Comparison of ENCODE assay signal across 9 cellular contexts in genomic region chr3:52892290-52892624, GRCh38. TPM values are rescaled to one million over a fixed set of nuclear protein-coding genes. Genes with fewer than 3 reads are reported as not detected.
A peak's percentile ranks its signal among the peaks of the same experiment; 100 is the strongest.
DNase-seq lines count a peak whose midpoint lies in the region; ATAC-seq and TF ChIP-seq lines count a peak whose summit lies in the region.
"Had no signal": no experiment of that assay in that cellular context is flagged by ENCODE, and none has a peak within 500 bp of the region (broad histone marks: within the 10 kb centered on the region; RNA-seq: fewer than 3 reads in every experiment).

No MANE protein-coding gene starts in this region.

- H3K4me3 Mint-ChIP-seq in stimulated activated memory B cell treated with anti-CD40 and anti-IgM and Interleukin-4, amounts not matched to agents 10 μg/mL and 1 μg/mL and 100 μg/mL, for 72 hours: peak overlapping the region; percentile 79

- H3K27ac ChIP-seq in OCI-LY7 (ENCODE audit: low read depth, low read length, poor library complexity, severe bottlenecking) (no peak overlapping the region), hepatocyte (peak overlapping the region; percentile 78)

- POLR2A ChIA-PET in OCI-LY7 (lab: Charles Lee): interaction anchor here (0.6 to 0.7 kb wide), 2 partner anchors 15 to 134 kb away, joined by 3 read pairs; no protein-coding TSS in a partner anchor

- H3K27ac Mint-ChIP-seq in stimulated activated memory B cell treated with anti-CD40 and anti-IgM and Interleukin-4, amounts not matched to agents 10 μg/mL and 1 μg/mL and 100 μg/mL, for 72 hours: peak overlapping the region; percentile 81

- 89% methylated on average over 5 of the region's 5 CpGs for WGBS in hepatocyte (ENCODE audit: low lambda C conversion rate, missing lambda C conversion rate)

- no peaks in the 10 kb centered on the region for H3K9me3 Mint-ChIP-seq in stimulated activated memory B cell treated with anti-CD40 and anti-IgM and Interleukin-4, amounts not matched to agents 10 μg/mL and 1 μg/mL and 100 μg/mL, for 72 hours

- H3K4me2 ChIP-seq in OCI-LY7 (ENCODE audit: low read length) (peak overlapping the region; percentile 23; the same call in 1 of the 2 replicates), hepatocyte (peak overlapping the region; percentile 51)

- intact Hi-C loops in OCI-LY7 (cut with micrococcal nuclease; ENCODE audit: unreplicated experiment): no loop called here

- BruUV-seq in OCI-LY7 (replicated peaks; lab: Mats Ljungman, UMichigan): no TSS peak

- peaks cover 5% of the 10 kb centered on the region; the same call in 1 of the 2 replicates for H3K79me2 ChIP-seq in OCI-LY7 (ENCODE audit: insufficient read depth, low read depth, low read length)
- peaks cover 75% of the 10 kb centered on the region for H3K79me2 ChIP-seq in hepatocyte

- H4K20me1 ChIP-seq in OCI-LY7 (ENCODE audit: insufficient read depth, low read length): 0 out of 2 replicates have a peak, but pooled peaks cover 9% of the 10 kb centered on the region
- no peaks in the 10 kb centered on the region for H4K20me1 ChIP-seq in hepatocyte (ENCODE audit: insufficient read depth, poor library complexity, severe bottlenecking)

- CTCF ChIA-PET in OCI-LY7 (lab: Charles Lee; ENCODE audit: unreplicated experiment): no interaction called here

- H3K36me3 Mint-ChIP-seq in stimulated activated memory B cell treated with anti-CD40 and anti-IgM and Interleukin-4, amounts not matched to agents 10 μg/mL and 1 μg/mL and 100 μg/mL, for 72 hours: peaks cover 21% of the 10 kb centered on the region

- H3K36me3 ChIP-seq in OCI-LY7 (ENCODE audit: insufficient read depth, low read length) (peaks cover 5% of the 10 kb centered on the region; the same call in 1 of the 2 replicates), hepatocyte (replicated peaks; ENCODE audit: insufficient read depth, low read depth) (no peaks in the 10 kb centered on the region)

- H3K4me1 ChIP-seq in OCI-LY7 (ENCODE audit: insufficient read depth, low read length, poor library complexity, severe bottlenecking) (peaks cover 14% of the 10 kb centered on the region), hepatocyte (ENCODE audit: insufficient read depth) (peaks cover 37% of the 10 kb centered on the region)

- peaks cover 73% of the 10 kb centered on the region for H3K4me1 Mint-ChIP-seq in stimulated activated memory B cell treated with anti-CD40 and anti-IgM and Interleukin-4, amounts not matched to agents 10 μg/mL and 1 μg/mL and 100 μg/mL, for 72 hours

- H3K9me3 ChIP-seq in OCI-LY7 (ENCODE audit: low read length): no peaks in the 10 kb centered on the region
- no peaks in the 10 kb centered on the region for H3K9me3 ChIP-seq in hepatocyte (ENCODE audit: low read depth)

- H3K4me3 ChIP-seq in OCI-LY7 (ENCODE audit: low read depth, low read length, poor library complexity, severe bottlenecking): no peak overlapping the region
- no peak overlapping the region for H3K4me3 ChIP-seq in hepatocyte

- H3K9me2 ChIP-seq in OCI-LY7 (ENCODE audit: insufficient read depth, low read length): no peaks in the 10 kb centered on the region
- no peaks in the 10 kb centered on the region for H3K9me2 ChIP-seq in hepatocyte (replicated peaks; ENCODE audit: insufficient read depth)

- no peak for TF ChIP-seq CTCF in OCI-LY7 (conservative IDR thresholded peaks at IDR 0.05; ENCODE audit: low read length)
- TF ChIP-seq CTCF in hepatocyte (IDR thresholded peaks at IDR 0.05; ENCODE audit: poor library complexity): no peak

- no peaks in the 10 kb centered on the region for H3K27me3 Mint-ChIP-seq in stimulated activated memory B cell treated with anti-CD40 and anti-IgM and Interleukin-4, amounts not matched to agents 10 μg/mL and 1 μg/mL and 100 μg/mL, for 72 hours

- H3K27me3 ChIP-seq in hepatocyte: no peaks in the 10 kb centered on the region

- H2AFZ ChIP-seq in OCI-LY7 (ENCODE audit: low read length): no peak overlapping the region
- no peak overlapping the region for H2AFZ ChIP-seq in hepatocyte

- peak; percentile 25 for DNase-seq in ELR (ENCODE audit: low read depth)
- DNase-seq in OCI-LY7 (ENCODE audit: low spot score): no peak
- DNase-seq in hepatocyte (ENCODE audit: low spot score): no peak
- no peak for DNase-seq in DMS79 treated with DMSO at 0.1 percent for 48 hours (lab: John Stamatoyannopoulos, UW)
- DNase-seq: NCI-H1930 had no signal

- no peak for ATAC-seq in stimulated activated memory B cell treated with anti-CD40 and anti-IgM and Interleukin-4, amounts not matched to agents 10 μg/mL and 1 μg/mL and 100 μg/mL, for 72 hours
- no peak for ATAC-seq in HG03045 (IDR thresholded peaks at IDR 0.05; ENCODE audit: unreplicated experiment)
- ATAC-seq in GM18907 (IDR thresholded peaks at IDR 0.05; ENCODE audit: unreplicated experiment): no peak

RNA-seq across cellular contexts. Expression of gene STIMATE, which starts 5.1 kb away (rescaled TPM):
- 8.1 and 18.1 TPM in 2 replicates for total RNA-seq in OCI-LY7 (2014; rRNA removed; shearing (Covaris generic))
- total RNA-seq in OCI-LY7 (2022) (19.0 and 24.6 TPM in 2 replicates), hepatocyte (14.5 and 23.2 TPM in 2 replicates)
- polyA plus RNA-seq in hepatocyte: 16.2 and 20.4 TPM in 2 replicates

RNA-seq across cellular contexts. Expression of gene MUSTN1, which starts 57.4 kb away (rescaled TPM):
- 0.28 and 2.7 TPM in 2 replicates for total RNA-seq in OCI-LY7 (2014; rRNA removed; shearing (Covaris generic))
- 1.7 and 2.8 TPM in 2 replicates for total RNA-seq in OCI-LY7 (2022)
- 1.8 and 2.6 TPM in 2 replicates for total RNA-seq in hepatocyte
- 0.27 TPM in 1 of 2 replicates, not detected in the other for polyA plus RNA-seq in hepatocyte
- total RNA-seq: HT-29 had no signal
